8 cellular contexts compared by ENCODE assay signal in the genomic region with DNA sequence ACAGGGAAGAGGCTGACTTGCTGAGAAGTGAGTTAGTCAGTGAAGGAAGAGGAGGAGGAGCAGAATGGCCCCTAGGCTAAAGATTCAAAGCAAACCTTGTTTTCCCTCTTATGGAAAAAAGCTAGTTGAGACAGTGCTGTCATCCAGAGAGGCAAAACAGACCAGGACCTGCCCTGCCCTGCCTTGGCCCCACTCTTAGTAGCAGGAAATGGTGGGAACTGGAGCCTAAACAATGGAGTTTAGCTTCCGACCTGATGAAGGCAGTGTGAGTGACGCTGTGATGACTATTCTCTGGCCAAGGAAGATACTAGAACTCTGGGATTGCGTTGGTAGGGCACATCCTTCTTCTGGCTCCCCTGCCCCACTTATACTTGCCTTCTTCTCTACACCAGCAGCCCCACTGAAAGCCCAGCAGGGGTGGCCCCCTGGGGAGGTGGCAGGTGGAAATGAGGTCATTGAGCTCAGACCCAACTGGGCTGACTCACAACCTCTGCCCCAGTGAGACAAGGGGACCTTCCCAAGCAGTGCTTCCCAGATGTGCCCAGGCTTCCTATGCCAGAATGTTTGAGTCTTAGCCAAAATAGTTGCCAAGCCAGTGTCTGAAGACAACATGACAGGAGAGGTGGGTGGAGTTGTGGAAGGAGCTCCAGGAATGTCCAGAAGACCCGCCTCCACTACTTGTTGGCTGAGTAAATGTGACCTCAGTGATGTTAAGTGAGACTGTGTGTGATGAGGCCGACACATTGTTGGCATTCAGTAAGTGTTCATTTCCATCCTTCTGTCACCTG. TPM values are rescaled to one million over a fixed set of nuclear protein-coding genes. Genes with fewer than 3 reads are reported as not detected.
DNase-seq lines count a peak whose midpoint lies in the region; ATAC-seq, FAIRE-seq and TF ChIP-seq lines count a peak whose summit lies in the region.

No MANE protein-coding gene starts in this region.

- H3K27ac ChIP-seq in duodenal mucosa (ENCODE audit: low read depth, low read length): peak overlapping the region; percentile 10
- peak overlapping the region; percentile 94 for H3K27ac ChIP-seq in neutrophil

- H3K27me3 ChIP-seq in duodenal mucosa (ENCODE audit: control insufficient read depth in 1 of 2, insufficient read depth in 2 of 2, low read length in 2 of 2): no peaks in the 10 kb centered on the region
- H3K27me3 ChIP-seq in neutrophil: no peaks in the 10 kb centered on the region

- 0 out of 2 replicates have a peak, but pooled peaks have one; percentile 22 for TF ChIP-seq POLR2A in GM12892 (IDR thresholded peaks at IDR 0.05; ENCODE audit: low read depth, low read length)

- no peak overlapping the region for H3K9ac ChIP-seq in duodenal mucosa (ENCODE audit: low read depth in 1 of 2, low read length in 2 of 2)

- H3K36me3 ChIP-seq in duodenal mucosa (ENCODE audit: control insufficient read depth in 1 of 2, insufficient read depth in 2 of 2, low read length in 2 of 2) (no peaks in the 10 kb centered on the region), neutrophil (no peaks in the 10 kb centered on the region)

- TF ChIP-seq CTCF in neutrophil (IDR thresholded peaks at IDR 0.05): no peak

- H3K4me3 ChIP-seq in duodenal mucosa (ENCODE audit: low read depth in 1 of 2, low read length in 2 of 2) (no peak overlapping the region), neutrophil (ENCODE audit: low read depth in 1 of 2, low read length in 1 of 2) (peak overlapping the region in 1 of 2 experiments; percentile 5)

- peak; percentile 56 for ATAC-seq in HG02885 (IDR thresholded peaks at IDR 0.05; ENCODE audit: poor library complexity, unreplicated experiment)

- H3K4me1 ChIP-seq in duodenal mucosa (ENCODE audit: control insufficient read depth in 1 of 2, insufficient read depth in 2 of 2, low read length in 2 of 2): peaks cover 11 to 19% of the 10 kb centered on the region in 2 donors
- peaks cover 58 to 67% of the 10 kb centered on the region in 2 experiments for H3K4me1 ChIP-seq in neutrophil (ENCODE audit: control insufficient read depth in 1 of 2, insufficient read depth in 1 of 2, low read depth in 1 of 2, low read length in 1 of 2)

- FAIRE-seq in GM12892 (lab: Jason Lieb, UNC): peak; percentile 90

- H3K9me3 ChIP-seq in duodenal mucosa (ENCODE audit: control insufficient read depth in 1 of 2, low read length in 2 of 2) (no peaks in the 10 kb centered on the region), neutrophil (no peaks in the 10 kb centered on the region)

- no peak for DNase-seq in GM12892 (ENCODE audit: insufficient read length)
- peak; percentile 25 for DNase-seq in T-helper 9 cell
- DNase-seq in CD1c-positive myeloid dendritic cell (ENCODE audit: extremely low spot score): no peak
- DNase-seq in RPMI8226: no peak
- no peak for DNase-seq in NCI-H2227 (lab: John Stamatoyannopoulos, UW; ENCODE audit: unreplicated experiment)

RNA-seq across cellular contexts. Expression of gene MSN, which starts 38.8 kb away (rescaled TPM):
- polyA plus RNA-seq in GM12892 (2012; ENCODE audit: missing spikeins): 227 TPM
